Comparison of ENCODE assay signal across 8 cellular contexts in genomic region chr5:126422994-126423788, GRCh38. TPM values are rescaled to one million over a fixed set of nuclear protein-coding genes. Genes with fewer than 3 reads are reported as not detected.
A peak's percentile ranks its signal among the peaks of the same experiment; 100 is the strongest.
DNase-seq lines count a peak whose midpoint lies in the region; ATAC-seq and TF ChIP-seq lines count a peak whose summit lies in the region.

A gene with protein sequence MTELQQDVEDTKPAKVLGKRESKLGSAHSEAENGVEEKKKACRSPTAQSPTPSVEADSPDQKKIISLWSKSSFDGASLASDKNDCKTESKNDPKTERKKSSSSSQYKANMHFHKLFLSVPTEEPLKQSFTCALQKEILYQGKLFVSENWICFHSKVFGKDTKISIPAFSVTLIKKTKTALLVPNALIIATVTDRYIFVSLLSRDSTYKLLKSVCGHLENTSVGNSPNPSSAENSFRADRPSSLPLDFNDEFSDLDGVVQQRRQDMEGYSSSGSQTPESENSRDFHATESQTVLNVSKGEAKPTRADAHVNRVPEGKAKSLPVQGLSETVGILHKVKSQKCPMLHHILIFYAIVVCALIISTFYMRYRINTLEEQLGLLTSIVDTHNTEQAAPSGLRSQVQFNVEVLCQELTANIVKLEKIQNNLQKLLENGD (plus strand): TSS chr5:126423409. CDS start chr5:126423607, 198 bp downstream.

- TF ChIP-seq CTCF in right atrium auricular region (IDR thresholded peaks at IDR 0.05) (no peak), prostate gland (IDR thresholded peaks at IDR 0.05) (peak in 1 of 4 experiments; percentile 9)

- H3K4me1 ChIP-seq in right atrium auricular region (peaks cover 0 to 13% of the 10 kb centered on the region in 2 donors), prostate gland (replicated peaks) (peaks cover 11% of the 10 kb centered on the region)

- H3K36me3 ChIP-seq in right atrium auricular region (no peaks in the 10 kb centered on the region), prostate gland (no peaks in the 10 kb centered on the region)

- peak within 1 kb of the TSS; percentile 85 for H3K27ac Mint-ChIP-seq in T-helper 1 cell treated with Interleukin-12 subunit alpha and Interleukin-12 subunit beta and Interleukin-4 antibody, amounts not matched to agents 30 μg/mL and 1 μg/mL, for 36 hours

- under 1% methylated on average over 44 of the region's 44 CpGs for WGBS in prostate gland

- H3K27ac ChIP-seq in angular gyrus (ENCODE audit: low read depth, low read length), result peak within 1 kb of the TSS; percentile 94
- peak within 1 kb of the TSS; percentile 93 to 96 for H3K27ac ChIP-seq in right atrium auricular region
- H3K27ac ChIP-seq in prostate gland, result peak within 1 kb of the TSS; percentile 81 to 87

- peak within 1 kb of the TSS; percentile 91 for H3K4me3 Mint-ChIP-seq in T-helper 1 cell treated with Interleukin-12 subunit alpha and Interleukin-12 subunit beta and Interleukin-4 antibody, amounts not matched to agents 30 μg/mL and 1 μg/mL, for 36 hours

- peak; percentile 95 for TF ChIP-seq POLR2A in prostate gland (IDR thresholded peaks at IDR 0.05)

- no peaks in the 10 kb centered on the region for H3K9me3 Mint-ChIP-seq in T-helper 1 cell treated with Interleukin-12 subunit alpha and Interleukin-12 subunit beta and Interleukin-4 antibody, amounts not matched to agents 30 μg/mL and 1 μg/mL, for 36 hours

- H3K27me3 ChIP-seq in right atrium auricular region (no peaks in the 10 kb centered on the region), prostate gland (replicated peaks; ENCODE audit: insufficient read depth) (no peaks in the 10 kb centered on the region)

- ATAC-seq in GM21737 (IDR thresholded peaks at IDR 0.05; ENCODE audit: unreplicated experiment), result peak; percentile 77

- H3K9me3 ChIP-seq in right atrium auricular region (no peaks in the 10 kb centered on the region), prostate gland (no peaks in the 10 kb centered on the region)

- H3K4me3 ChIP-seq in right atrium auricular region, result peak within 1 kb of the TSS; percentile 73 to 74
- peak within 1 kb of the TSS; percentile 47 to 54 for H3K4me3 ChIP-seq in prostate gland

- no peaks in the 10 kb centered on the region for H3K27me3 Mint-ChIP-seq in T-helper 1 cell treated with Interleukin-12 subunit alpha and Interleukin-12 subunit beta and Interleukin-4 antibody, amounts not matched to agents 30 μg/mL and 1 μg/mL, for 36 hours (ENCODE audit: low read depth)

- H3K36me3 Mint-ChIP-seq in T-helper 1 cell treated with Interleukin-12 subunit alpha and Interleukin-12 subunit beta and Interleukin-4 antibody, amounts not matched to agents 30 μg/mL and 1 μg/mL, for 36 hours (ENCODE audit: low read depth), result peaks cover 2% of the 10 kb centered on the region

- peaks cover 21% of the 10 kb centered on the region for H3K4me1 Mint-ChIP-seq in T-helper 1 cell treated with Interleukin-12 subunit alpha and Interleukin-12 subunit beta and Interleukin-4 antibody, amounts not matched to agents 30 μg/mL and 1 μg/mL, for 36 hours (ENCODE audit: low read depth)

- DNase-seq in DMS79 treated with DMSO at 0.1 percent for 48 hours (lab: John Stamatoyannopoulos, UW) (peak; percentile 60), Kasumi-1 (lab: John Stamatoyannopoulos, UW) (peak; percentile 78 to 85), right atrium auricular region (ENCODE audit: low spot score) (peak; percentile 89), prostate gland (ENCODE audit: low spot score) (peak; percentile 91), ureter (ENCODE audit: low spot score) (peak; percentile 89)

- intact Hi-C loops in prostate gland (cut with DNase I), result loop anchor here (5.0 kb wide), 2 partner anchors 64 to 71 kb away; no protein-coding TSS in a partner anchor

RNA-seq across cellular contexts. Expression of the gene that starts here (rescaled TPM):
- total RNA-seq in right atrium auricular region (10 to 100 TPM; 41.1 to 45.0 TPM), prostate gland (10 to 100 TPM; 32.1 to 34.4 TPM), ureter (56.7 TPM)

Comparison
In these comparisons a context has a peak if more than half of its experiments do, and no peak if none do; other contexts are left out.
1. Peak in every context shown above with its lines: DNase-seq, ATAC-seq, H3K4me3 ChIP-seq and H3K27ac ChIP-seq.